Comparison of ENCODE assay signal across 26 cellular contexts in the genomic region with DNA sequence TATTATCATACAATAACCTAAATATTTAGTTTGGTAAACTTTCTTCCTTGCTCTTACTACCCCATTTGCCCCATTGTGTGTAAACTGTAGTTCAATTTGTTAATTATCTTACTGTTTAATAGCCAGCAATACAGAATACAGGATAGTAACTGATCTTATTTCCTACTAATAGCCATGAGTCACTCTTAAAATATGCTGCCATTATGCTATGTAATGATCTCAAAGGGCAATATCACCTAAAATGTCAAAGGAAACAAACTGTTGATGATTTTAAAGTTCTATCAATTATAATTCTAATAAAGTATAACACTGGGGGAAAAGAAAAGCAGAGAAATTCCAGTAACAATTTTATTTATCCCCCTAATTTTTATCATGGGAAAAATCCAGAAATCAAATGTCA. TPM values are rescaled to one million over a fixed set of nuclear protein-coding genes. Genes with fewer than 3 reads are reported as not detected.
DNase-seq lines count a peak whose midpoint lies in the region; FAIRE-seq and TF ChIP-seq lines count a peak whose summit lies in the region.
"Had no signal": no experiment of that assay in that cellular context is flagged by ENCODE, and none has a peak within 500 bp of the region (broad histone marks: within the 10 kb centered on the region; RNA-seq: fewer than 3 reads in every experiment).

No MANE protein-coding gene starts in this region.

- H3K36me3 Mint-ChIP-seq in CD4-positive, alpha-beta memory T cell, result peaks cover 11 to 32% of the 10 kb centered on the region in 2 donors

- no peak overlapping the region for H3K4me3 Mint-ChIP-seq in CD4-positive, alpha-beta memory T cell
- H3K4me3 Mint-ChIP-seq: B cell; H9; T-helper 2 cell treated with Interferon-gamma antibody and Interleukin-4, amounts not matched to agents 5 μg/mL and 100 μg/mL, for 36 hours had no signal

- H4K20me1 ChIP-seq in endothelial cell of umbilical vein (replicated peaks; ENCODE audit: control insufficient read depth, extremely low read depth, insufficient read depth, low read length), result no peaks in the 10 kb centered on the region
- H4K20me1 ChIP-seq in Karpas-422 (ENCODE audit: insufficient read depth, low read depth, low read length), result peaks cover 35% of the 10 kb centered on the region

- H3K9me2 ChIP-seq in Karpas-422 (replicated peaks; ENCODE audit: insufficient read depth, low read length), result no peaks in the 10 kb centered on the region

- H3K79me2 ChIP-seq in endothelial cell of umbilical vein (ENCODE audit: control insufficient read depth, insufficient read depth, low read length) (peaks cover 44% of the 10 kb centered on the region), Karpas-422 (ENCODE audit: low read length) (peaks cover 23% of the 10 kb centered on the region)
- H3K79me2 ChIP-seq: parathyroid adenoma had no signal

- H3K36me3 ChIP-seq in endothelial cell of umbilical vein (ENCODE audit: control insufficient read depth in 2 of 2, extremely low read depth in 1 of 2, insufficient read depth in 2 of 2, low read length in 2 of 2) (peaks cover 0 to 16% of the 10 kb centered on the region in 2 experiments), skeletal muscle satellite cell (ENCODE audit: insufficient read depth, low read length) (peaks cover 32% of the 10 kb centered on the region), Karpas-422 (ENCODE audit: insufficient read depth, low read length) (peaks cover 32% of the 10 kb centered on the region)
- H3K36me3 ChIP-seq in CD4-positive, alpha-beta memory T cell (ENCODE audit: insufficient read depth, low read length), result no peaks in the 10 kb centered on the region

- peak overlapping the region in 1 of 3 experiments; percentile 11 for H3K4me3 ChIP-seq in endothelial cell of umbilical vein (replicated peaks in 1 of 3; ENCODE audit: insufficient read depth in 1 of 3, low read depth in 1 of 3, low read length in 3 of 3)
- H3K4me3 ChIP-seq in skeletal muscle satellite cell (ENCODE audit: low read length), result peak overlapping the region; percentile 90
- no peak overlapping the region for H3K4me3 ChIP-seq in Karpas-422 (ENCODE audit: low read length)
- no peak overlapping the region for H3K4me3 ChIP-seq in CD4-positive, alpha-beta memory T cell (ENCODE audit: low read length in 2 of 2)
- H3K4me3 ChIP-seq: SJSA1, upper lobe of right lung had no signal

- no peak overlapping the region for H3K27ac Mint-ChIP-seq in CD4-positive, alpha-beta memory T cell
- H3K27ac Mint-ChIP-seq: activated CD8-positive, alpha-beta T cell treated with anti-CD3 and anti-CD28 coated beads, Interleukin-2, amount 10 ng/mL, durations not matched to agents 7 days and 5 days; B cell; naive thymus-derived CD8-positive, alpha-beta T cell; T-helper 2 cell treated with Interferon-gamma antibody and Interleukin-4, amounts not matched to agents 5 μg/mL and 100 μg/mL, for 36 hours had no signal

- H3K27me3 Mint-ChIP-seq in CD4-positive, alpha-beta memory T cell, result peaks cover 0 to 2% of the 10 kb centered on the region in 2 donors
- H3K27me3 Mint-ChIP-seq: B cell; naive thymus-derived CD8-positive, alpha-beta T cell had no signal

- no peaks in the 10 kb centered on the region for H3K9me3 ChIP-seq in endothelial cell of umbilical vein (replicated peaks; ENCODE audit: control insufficient read depth, insufficient read depth, low read length)
- no peaks in the 10 kb centered on the region for H3K9me3 ChIP-seq in skeletal muscle satellite cell (replicated peaks; ENCODE audit: low read length)
- H3K9me3 ChIP-seq in Karpas-422 (ENCODE audit: low read length), result no peaks in the 10 kb centered on the region
- no peaks in the 10 kb centered on the region for H3K9me3 ChIP-seq in CD4-positive, alpha-beta memory T cell (ENCODE audit: control insufficient read depth in 1 of 2, low read length in 2 of 2)
- H3K9me3 ChIP-seq: SJSA1, upper lobe of right lung had no signal

- CTCF ChIA-PET in endothelial cell of umbilical vein (lab: Charles Lee), result interaction anchor here (1.0 to 1.2 kb wide), 3 partner anchors 60 to 80 kb away, joined by 3 read pairs; no protein-coding TSS in a partner anchor
- CTCF ChIA-PET in CD4-positive, alpha-beta memory T cell (lab: Charles Lee; ENCODE audit: partially characterized antibody), result interaction anchor here (2.3 kb wide), 1 partner anchor 79 kb away, joined by 18 read pairs; no protein-coding TSS in a partner anchor

- POLR2A ChIA-PET in endothelial cell of umbilical vein (lab: Charles Lee), result no interaction called here
- POLR2A ChIA-PET in CD4-positive, alpha-beta memory T cell (lab: Charles Lee; ENCODE audit: partially characterized antibody), result no interaction called here

- H3K27ac ChIP-seq in endothelial cell of umbilical vein (ENCODE audit: insufficient read depth, low read depth, low read length), result peak overlapping the region; percentile 61
- no peak overlapping the region for H3K27ac ChIP-seq in Karpas-422 (ENCODE audit: low read length)
- H3K27ac ChIP-seq in CD4-positive, alpha-beta memory T cell (ENCODE audit: low read depth, low read length), result no peak overlapping the region
- H3K27ac ChIP-seq: HL-60, parathyroid adenoma, SJSA1, upper lobe of right lung had no signal

- intact Hi-C loops in endothelial cell of umbilical vein (cut with micrococcal nuclease), result loop anchor here (1.0 to 10.0 kb wide), 4 partner anchors 23 to 1340 kb away; a partner anchor contains a TSS
- intact Hi-C loops in CD4-positive, alpha-beta memory T cell (cut with micrococcal nuclease), result loop anchor here (5.0 kb wide), 2 partner anchors 258 to 1283 kb away; a partner anchor contains a TSS

- dilution Hi-C loops in endothelial cell of umbilical vein (cut with MboI; ENCODE audit: extremely low pct_ligation_motif_present, low sequenced_read_pairs), result no loop called here

- peaks cover 11 to 46% (median 34%) of the 10 kb centered on the region in 4 donors for H3K4me1 Mint-ChIP-seq in CD4-positive, alpha-beta memory T cell

- BruUV-seq in endothelial cell of umbilical vein (replicated peaks; lab: Mats Ljungman, UMichigan), result no TSS peak

- no peak for TF ChIP-seq POLR2A in endothelial cell of umbilical vein (IDR thresholded peaks at IDR 0.05; ENCODE audit: low read depth, low read length)

- peak overlapping the region; percentile 97 for H3K4me2 ChIP-seq in endothelial cell of umbilical vein (ENCODE audit: insufficient read depth, low read length)
- peak overlapping the region; percentile 91 for H3K4me2 ChIP-seq in skeletal muscle satellite cell (ENCODE audit: low read length)
- no peak overlapping the region for H3K4me2 ChIP-seq in Karpas-422 (ENCODE audit: low read depth, low read length, poor library complexity, severe bottlenecking)

- H3K9ac ChIP-seq in endothelial cell of umbilical vein (replicated peaks; ENCODE audit: extremely low read depth, insufficient read depth, low read length), result peak overlapping the region; percentile 52
- no peak overlapping the region for H3K9ac ChIP-seq in skeletal muscle satellite cell (ENCODE audit: low read depth, low read length)
- H3K9ac ChIP-seq in Karpas-422 (ENCODE audit: low read length), result no peak overlapping the region
- H3K9ac ChIP-seq: parathyroid adenoma had no signal

- H3K27me3 ChIP-seq in endothelial cell of umbilical vein (ENCODE audit: control insufficient read depth in 2 of 2, insufficient read depth in 2 of 2, low read length in 2 of 2) (no peaks in the 10 kb centered on the region), skeletal muscle satellite cell (ENCODE audit: control insufficient read depth, insufficient read depth, low read length) (no peaks in the 10 kb centered on the region), Karpas-422 (ENCODE audit: low read length) (no peaks in the 10 kb centered on the region)
- no peaks in the 10 kb centered on the region for H3K27me3 ChIP-seq in CD4-positive, alpha-beta memory T cell (ENCODE audit: insufficient read depth, low read length)
- H3K27me3 ChIP-seq: SJSA1, upper lobe of right lung had no signal

- no peaks in the 10 kb centered on the region for H3K9me3 Mint-ChIP-seq in CD4-positive, alpha-beta memory T cell
- H3K9me3 Mint-ChIP-seq: H9; naive thymus-derived CD8-positive, alpha-beta T cell; T-helper 2 cell treated with Interferon-gamma antibody and Interleukin-4, amounts not matched to agents 5 μg/mL and 100 μg/mL, for 36 hours had no signal

- H2AFZ ChIP-seq in endothelial cell of umbilical vein (ENCODE audit: low read depth, low read length), result no peak overlapping the region
- no peak overlapping the region for H2AFZ ChIP-seq in Karpas-422 (ENCODE audit: low read length)
- H2AFZ ChIP-seq: parathyroid adenoma had no signal

- FAIRE-seq in endothelial cell of umbilical vein (lab: Jason Lieb, UNC), result peak; percentile 77
- FAIRE-seq: colon, G401.6, keratinocyte had no signal

- peaks cover 35% of the 10 kb centered on the region for H3K4me1 ChIP-seq in endothelial cell of umbilical vein (ENCODE audit: control insufficient read depth, extremely low read depth, insufficient read depth, low read length)
- peaks cover 19% of the 10 kb centered on the region for H3K4me1 ChIP-seq in skeletal muscle satellite cell (ENCODE audit: control insufficient read depth, insufficient read depth, low read length)
- H3K4me1 ChIP-seq in Karpas-422 (ENCODE audit: low read length), result peaks cover 23% of the 10 kb centered on the region
- H3K4me1 ChIP-seq in CD4-positive, alpha-beta memory T cell (ENCODE audit: insufficient read depth, low read length), result peaks cover 31% of the 10 kb centered on the region
- H3K4me1 ChIP-seq: parathyroid adenoma had no signal

- DNase-seq in HCEC 1CT (peak; percentile 29), RKO (ENCODE audit: low spot score) (peak; percentile 19), endothelial cell of umbilical vein (ENCODE audit: low read depth, low spot score) (peak; percentile 38), Karpas-422 (no peak)
- no peak for DNase-seq in stimulated activated CD8-positive, alpha-beta memory T cell treated with anti-CD3 and anti-CD28 coated beads, Interleukin-4, amount 100 ng/mL, for 48 hours
- DNase-seq in activated CD8-positive, alpha-beta memory T cell treated with anti-CD3 and anti-CD28 coated beads, Interleukin-2, amount 50 U/mL, for 48 hours, result no peak
- no peak for DNase-seq in CD4-positive, alpha-beta memory T cell
- DNase-seq: activated CD4-positive, CD25-positive, alpha-beta regulatory T cell; activated CD8-positive, alpha-beta T cell treated with anti-CD3 and anti-CD28 coated beads, Interleukin-2, amount 10 ng/mL, durations not matched to agents 7 days and 5 days; activated naive CD4-positive, alpha-beta T cell treated with anti-CD3 and anti-CD28 coated beads, Interleukin-2, amount 50 U/mL, for 16 hours; activated T-cell treated with anti-CD3 and anti-CD28 coated beads, Interleukin-2, amount 50 U/mL, for 48 hours; H9; hypothalamus; naive thymus-derived CD8-positive, alpha-beta T cell; NCI-H526 treated with DMSO at 0.1 percent for 48 hours; OCI-M1; upper lobe of right lung had no signal

- TF ChIP-seq CTCF in endothelial cell of umbilical vein (IDR thresholded peaks at IDR 0.05; ENCODE audit: extremely low read depth in 1 of 2, insufficient read depth in 1 of 2, low read depth in 1 of 2, low read length in 2 of 2), result no peak

- H3K9me1 ChIP-seq in endothelial cell of umbilical vein (replicated peaks; ENCODE audit: control insufficient read depth, extremely low read depth, insufficient read depth, low read length), result no peaks in the 10 kb centered on the region

RNA-seq across cellular contexts. Expression of a gene that starts 4.3 kb away (rescaled TPM):
- total RNA-seq in endothelial cell of umbilical vein, result 21.5 and 22.1 TPM in 2 replicates
- 4.2 and 5.5 TPM in 2 replicates for polyA plus RNA-seq in endothelial cell of umbilical vein
- polyA plus RNA-seq in endothelial cell of umbilical vein (2011; cell fraction: cytosol; rRNA removed), result 4.5 and 4.8 TPM in 2 replicates
- 4.4 and 7.3 TPM in 2 replicates for polyA plus RNA-seq in endothelial cell of umbilical vein (2011; cell fraction: nucleus; rRNA removed)
- 13.9 and 17.7 TPM in 2 replicates for polyA plus RNA-seq in endothelial cell of umbilical vein (2012)
- 11.8 and 14.7 TPM in 2 replicates for polyA minus RNA-seq in endothelial cell of umbilical vein
- 43.8 TPM for polyA minus RNA-seq in endothelial cell of umbilical vein (2011; cell fraction: cytosol; rRNA and poly(A)+ RNA removed)
- 13.7 and 18.0 TPM in 2 replicates for polyA minus RNA-seq in endothelial cell of umbilical vein (2011; cell fraction: nucleus; rRNA and poly(A)+ RNA removed)
- total RNA-seq in skeletal muscle satellite cell (2012; rRNA removed), result 9.8 and 14.4 TPM in 2 replicates
- 8.0 and 16.7 TPM in 2 replicates for total RNA-seq in Karpas-422 (2014; rRNA removed; shearing (Covaris generic); ENCODE audit: low replicate concordance)
- total RNA-seq in CD4-positive, alpha-beta memory T cell, result 10 to 100 TPM; 10.1 to 10.6 TPM
- polyA plus RNA-seq in CD4-positive, alpha-beta memory T cell, result 1 to 10 TPM; 2.5 to 2.6 TPM

Comparison
In these comparisons a context has a peak if more than half of its experiments do, and no peak if none do; other contexts are left out.
1. DNase-seq: peak in HCEC 1CT (single experiment), RKO (single experiment) and endothelial cell of umbilical vein (single experiment); none in stimulated activated CD8-positive, alpha-beta memory T cell treated with anti-CD3 and anti-CD28 coated beads, Interleukin-4, amount 100 ng/mL, for 48 hours (single experiment), Karpas-422 (single experiment), activated CD8-positive, alpha-beta memory T cell treated with anti-CD3 and anti-CD28 coated beads, Interleukin-2, amount 50 U/mL, for 48 hours (single experiment) and CD4-positive, alpha-beta memory T cell (0 of 5).